ENCODE assay signal across 8 cellular contexts in genomic region chr3:149969945-149970715, GRCh38. TPM values are rescaled to one million over a fixed set of nuclear protein-coding genes. Genes with fewer than 3 reads are reported as not detected.
DNase-seq lines count a peak whose midpoint lies in the region; ATAC-seq lines count a peak whose summit lies in the region.

No MANE protein-coding gene starts in this region.

- H3K9me3 ChIP-seq in endocrine pancreas (ENCODE audit: control insufficient read depth, low read length) (no peaks in the 10 kb centered on the region), mesenchymal stem cell (ENCODE audit: control insufficient read depth, low read length) (no peaks in the 10 kb centered on the region)

- peak overlapping the region in 1 of 2 experiments; percentile 97 for H3K14ac ChIP-seq in mesenchymal stem cell (ENCODE audit: low read length in 2 of 2)

- peak overlapping the region; percentile 88 for H2BK120ac ChIP-seq in mesenchymal stem cell (ENCODE audit: low read depth, low read length)

- peak; percentile 72 for ATAC-seq in GM19035 (IDR thresholded peaks at IDR 0.05; ENCODE audit: unreplicated experiment)
- ATAC-seq in HG03342 (IDR thresholded peaks at IDR 0.05; ENCODE audit: unreplicated experiment), result peak; percentile 64

- peak overlapping the region; percentile 99 for H3K4me3 ChIP-seq in endocrine pancreas (ENCODE audit: control insufficient read depth, insufficient read depth, low read length)
- peak overlapping the region; percentile 90 to 98 for H3K4me3 ChIP-seq in mesenchymal stem cell (ENCODE audit: insufficient read depth in 1 of 2, low read depth in 1 of 2, low read length in 2 of 2)

- peak overlapping the region; percentile 85 for H2AFZ ChIP-seq in mesenchymal stem cell (ENCODE audit: low read depth, low read length)

- H3K27me3 ChIP-seq in endocrine pancreas (ENCODE audit: control insufficient read depth, insufficient read depth, low read length) (no peaks in the 10 kb centered on the region), mesenchymal stem cell (ENCODE audit: control insufficient read depth in 1 of 2, insufficient read depth in 1 of 2, low read length in 2 of 2) (no peaks in the 10 kb centered on the region)

- peak overlapping the region; percentile 96 for H2BK15ac ChIP-seq in mesenchymal stem cell (ENCODE audit: low read depth, poor library complexity, severe bottlenecking)

- H3K4me2 ChIP-seq in mesenchymal stem cell (ENCODE audit: low read length, poor library complexity, severe bottlenecking), result peak overlapping the region; percentile 45

- peak overlapping the region; percentile 72 for H4K91ac ChIP-seq in mesenchymal stem cell (ENCODE audit: low read length)

- H3K79me1 ChIP-seq in mesenchymal stem cell (replicated peaks; ENCODE audit: low read length, poor library complexity, severe bottlenecking), result no peaks in the 10 kb centered on the region

- peak overlapping the region; percentile 88 for H2BK5ac ChIP-seq in mesenchymal stem cell (ENCODE audit: low read depth, low read length, poor library complexity, severe bottlenecking)

- H3K4me1 ChIP-seq in endocrine pancreas (ENCODE audit: control insufficient read depth, insufficient read depth, low read length) (peaks cover 41% of the 10 kb centered on the region), mesenchymal stem cell (ENCODE audit: control insufficient read depth, insufficient read depth, low read depth, low read length) (peaks cover 1% of the 10 kb centered on the region)

- peak overlapping the region; percentile 96 for H3K27ac ChIP-seq in mesenchymal stem cell (ENCODE audit: low read length, poor library complexity, severe bottlenecking)

- peak overlapping the region; percentile 97 to 100 for H3K4ac ChIP-seq in mesenchymal stem cell (ENCODE audit: low read depth in 1 of 2, low read length in 2 of 2)

- peak overlapping the region; percentile 97 for H4K8ac ChIP-seq in mesenchymal stem cell (ENCODE audit: low read length)

- H2BK12ac ChIP-seq in mesenchymal stem cell (ENCODE audit: low read length in 2 of 2), result peak overlapping the region in 1 of 2 experiments; percentile 92

- peak; percentile 75 for DNase-seq in AG08396 (ENCODE audit: low spot score)
- peak; percentile 69 for DNase-seq in NCI-H510A treated with DMSO at 0.1 percent for 48 hours (lab: John Stamatoyannopoulos, UW)
- DNase-seq in activated CD8-positive, alpha-beta memory T cell treated with anti-CD3 and anti-CD28 coated beads, Interleukin-2, amount 50 U/mL, for 1 hour (ENCODE audit: extremely low read depth), result peak; percentile 50
- peak; percentile 90 for DNase-seq in mesenchymal stem cell
- DNase-seq in stimulated activated CD8-positive, alpha-beta memory T cell treated with anti-CD3 and anti-CD28 coated beads, Interleukin-12 subunit alpha, Interleukin-12 subunit beta, amount 100 ng/mL, for 1 hour (ENCODE audit: low read depth), result peak; percentile 67

- H3K36me3 ChIP-seq in endocrine pancreas (ENCODE audit: control insufficient read depth, insufficient read depth, low read length), result no peaks in the 10 kb centered on the region
- peaks cover 0 to 24% of the 10 kb centered on the region in 2 experiments for H3K36me3 ChIP-seq in mesenchymal stem cell (ENCODE audit: control insufficient read depth in 1 of 2, insufficient read depth in 2 of 2, low read depth in 1 of 2, low read length in 2 of 2)

- H3K18ac ChIP-seq in mesenchymal stem cell (ENCODE audit: low read depth in 1 of 2, low read length in 2 of 2), result peak overlapping the region; percentile 100

- peak overlapping the region in 1 of 2 experiments; percentile 100 for H3K23ac ChIP-seq in mesenchymal stem cell (ENCODE audit: low read length in 2 of 2)

- H3K9ac ChIP-seq in endocrine pancreas (ENCODE audit: control insufficient read depth, insufficient read depth, low read length), result peak overlapping the region; percentile 88
- H3K9ac ChIP-seq in mesenchymal stem cell (ENCODE audit: low read length), result peak overlapping the region; percentile 98

- 1% methylated on average over 67 of the region's 72 CpGs for WGBS in mesenchymal stem cell

- peak overlapping the region; percentile 62 for H2AK5ac ChIP-seq in mesenchymal stem cell (ENCODE audit: low read length, severe bottlenecking)

RNA-seq across cellular contexts. Expression of gene PFN2, which starts 0.6 kb away (rescaled TPM):
- 155 TPM for polyA plus RNA-seq in mesenchymal stem cell (2013, experiment 1 of 2)
- 176 TPM for polyA plus RNA-seq in mesenchymal stem cell (2013, experiment 2 of 2)

Comparison
In these comparisons a context has a peak if more than half of its experiments do, and no peak if none do; other contexts are left out.
1. Peak in every context shown above with its lines: DNase-seq, ATAC-seq, H3K4me3 ChIP-seq and H3K27ac ChIP-seq.